In genomic region chr7:19709249-19709578, GRCh38 we compare ENCODE assay signal across 8 cellular contexts. TPM values are rescaled to one million over a fixed set of nuclear protein-coding genes. Genes with fewer than 3 reads are reported as not detected.
DNase-seq lines count a peak whose midpoint lies in the region; ATAC-seq and TF ChIP-seq lines count a peak whose summit lies in the region.

No MANE protein-coding gene starts in this region.

- peaks cover 0 to 17% (median 3%) of the 10 kb centered on the region in 4 donors for H3K4me1 ChIP-seq in Peyer's patch
- peaks cover 15% of the 10 kb centered on the region for H3K4me1 ChIP-seq in skeletal muscle satellite cell (ENCODE audit: control insufficient read depth, insufficient read depth, low read length)

- TF ChIP-seq CTCF in Peyer's patch (IDR thresholded peaks at IDR 0.05) (no peak), epithelial cell of proximal tubule (conservative IDR thresholded peaks at IDR 0.05; ENCODE audit: low read depth, low read length) (no peak)

- peak overlapping the region in 2 of 4 donors; percentile 26 to 71 for H3K27ac ChIP-seq in Peyer's patch

- no peak for TF ChIP-seq POLR2A in Peyer's patch (IDR thresholded peaks at IDR 0.05)
- no peak for TF ChIP-seq POLR2A in GM18505 (IDR thresholded peaks at IDR 0.05; ENCODE audit: borderline replicate concordance, extremely low read depth, insufficient read depth, insufficient read length)

- H3K27me3 ChIP-seq in Peyer's patch (no peaks in the 10 kb centered on the region), skeletal muscle satellite cell (ENCODE audit: control insufficient read depth, insufficient read depth, low read length) (peaks cover 3% of the 10 kb centered on the region)

- DNase-seq in Peyer's patch (no peak), epithelial cell of proximal tubule (ENCODE audit: low read depth) (no peak), NOMO-1 (lab: John Stamatoyannopoulos, UW; ENCODE audit: unreplicated experiment in 2 of 2) (no peak), SKM-1 (lab: John Stamatoyannopoulos, UW; ENCODE audit: unreplicated experiment) (no peak), hippocampal formation (lab: John Stamatoyannopoulos, UW) (no peak)

- no peaks in the 10 kb centered on the region for H3K9me3 ChIP-seq in Peyer's patch
- H3K9me3 ChIP-seq in skeletal muscle satellite cell (replicated peaks; ENCODE audit: low read length) = no peaks in the 10 kb centered on the region

- ATAC-seq in GM21717 (IDR thresholded peaks at IDR 0.05; ENCODE audit: unreplicated experiment) = peak; percentile 1
- no peak for ATAC-seq in GM18505 (IDR thresholded peaks at IDR 0.05; ENCODE audit: unreplicated experiment)

- peak overlapping the region; percentile 61 for H3K4me2 ChIP-seq in skeletal muscle satellite cell (ENCODE audit: low read length)

- H3K4me3 ChIP-seq in Peyer's patch = peak overlapping the region; percentile 70 to 83 (median 73)
- peak overlapping the region; percentile 70 for H3K4me3 ChIP-seq in epithelial cell of proximal tubule (ENCODE audit: low read depth, low read length)
- peak overlapping the region; percentile 8 for H3K4me3 ChIP-seq in skeletal muscle satellite cell (ENCODE audit: low read length)

- H3K36me3 ChIP-seq in Peyer's patch = no peaks in the 10 kb centered on the region
- H3K36me3 ChIP-seq in skeletal muscle satellite cell (ENCODE audit: insufficient read depth, low read length) = no peaks in the 10 kb centered on the region

- peak overlapping the region; percentile 42 for H3K9ac ChIP-seq in skeletal muscle satellite cell (ENCODE audit: low read depth, low read length)

RNA-seq across cellular contexts. Expression of gene POLR1F, which starts 0.4 kb away (rescaled TPM):
- total RNA-seq in Peyer's patch (10 to 100 TPM in 1 of 4 donors, 1 to 10 TPM in 3; 4.8 to 12.6 (median 5.6) TPM), epithelial cell of proximal tubule (28.1 and 60.1 TPM in 2 replicates)
- 18.6 and 22.3 TPM in 2 replicates for total RNA-seq in skeletal muscle satellite cell (2012; rRNA removed)

Comparison
In these comparisons a context has a peak if more than half of its experiments do, and no peak if none do; other contexts are left out.
1. H3K4me3 ChIP-seq: peak in every context shown above with its lines; median percentile 73 in Peyer's patch; 70 in epithelial cell of proximal tubule; 8 in skeletal muscle satellite cell.